Comparison of ENCODE assay signal across 11 cellular contexts in the genomic region with DNA sequence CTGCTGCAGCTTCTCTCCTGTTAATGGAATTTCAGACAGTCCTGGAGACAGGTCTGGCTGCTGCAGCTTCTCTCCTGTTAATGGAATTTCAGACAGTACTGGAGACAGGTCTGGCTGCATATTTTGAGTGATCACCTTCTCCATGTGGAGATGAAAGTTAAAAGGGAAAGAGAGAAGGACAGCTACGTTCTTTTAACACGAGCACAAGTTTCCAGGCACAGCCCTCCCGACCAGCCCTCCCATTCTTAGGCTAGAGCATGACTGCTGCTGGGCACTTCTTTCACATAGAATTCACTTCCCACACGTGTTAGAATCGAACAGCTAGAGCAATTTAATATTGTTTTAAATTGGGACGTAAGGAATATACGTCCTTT.
DNase-seq lines count a peak whose midpoint lies in the region; ATAC-seq and TF ChIP-seq lines count a peak whose summit lies in the region.
"Had no signal": no experiment of that assay in that cellular context is flagged by ENCODE, and none has a peak within 500 bp of the region (broad histone marks: within the 10 kb centered on the region; RNA-seq: fewer than 3 reads in every experiment).

No MANE protein-coding gene starts in this region.

- H3K4me3 ChIP-seq in fibroblast of pulmonary artery (replicated peaks; ENCODE audit: low read depth, low read length): peak overlapping the region; percentile 10
- peak overlapping the region; percentile 5 to 20 for H3K4me3 ChIP-seq in prostate gland

- intact Hi-C loops in prostate gland (cut with DNase I): loop anchor here (5.0 kb wide), 1 partner anchor 39 kb away; no protein-coding TSS in a partner anchor

- H3K4me1 ChIP-seq in prostate gland (replicated peaks): no peaks in the 10 kb centered on the region

- H3K9me3 ChIP-seq in prostate gland: no peaks in the 10 kb centered on the region

- no peak for TF ChIP-seq POLR2A in prostate gland (IDR thresholded peaks at IDR 0.05)

- WGBS in prostate gland: 14% methylated on average over 7 of the region's 7 CpGs

- H3K27ac ChIP-seq in VCaP (peak overlapping the region; percentile 25), prostate gland (peak overlapping the region; percentile 72 to 84)

- TF ChIP-seq CTCF in VCaP (conservative IDR thresholded peaks at IDR 0.05) (no peak), fibroblast of pulmonary artery (IDR thresholded peaks at IDR 0.05; ENCODE audit: low read length, missing control alignments) (no peak), prostate gland (IDR thresholded peaks at IDR 0.05) (no peak), omental fat pad (IDR thresholded peaks at IDR 0.05) (no peak)

- DNase-seq in GM03348 (ENCODE audit: low spot score): peak; percentile 41
- DNase-seq in fibroblast of pulmonary artery (ENCODE audit: low read depth): no peak
- DNase-seq in prostate gland (ENCODE audit: low spot score): no peak
- no peak for DNase-seq in HuH-7 (ENCODE audit: low spot score)
- no peak for DNase-seq in germinal center (ENCODE audit: low spot score)
- DNase-seq in omental fat pad (ENCODE audit: low spot score): no peak
- DNase-seq: activated CD4-positive, alpha-beta T cell treated with anti-CD3 and anti-CD28 coated beads for 4 hours; NCI-H446 treated with DMSO at 0.1 percent for 48 hours; posterior cingulate gyrus had no signal

- peaks cover 4 to 11% of the 10 kb centered on the region in 2 donors for H3K36me3 ChIP-seq in prostate gland

- ATAC-seq in GM21717 (IDR thresholded peaks at IDR 0.05; ENCODE audit: unreplicated experiment) (no peak), omental fat pad (ENCODE audit: low FRiP score) (no peak)

- H3K27me3 ChIP-seq in prostate gland (replicated peaks; ENCODE audit: insufficient read depth): no peaks in the 10 kb centered on the region
